In the genomic region with DNA sequence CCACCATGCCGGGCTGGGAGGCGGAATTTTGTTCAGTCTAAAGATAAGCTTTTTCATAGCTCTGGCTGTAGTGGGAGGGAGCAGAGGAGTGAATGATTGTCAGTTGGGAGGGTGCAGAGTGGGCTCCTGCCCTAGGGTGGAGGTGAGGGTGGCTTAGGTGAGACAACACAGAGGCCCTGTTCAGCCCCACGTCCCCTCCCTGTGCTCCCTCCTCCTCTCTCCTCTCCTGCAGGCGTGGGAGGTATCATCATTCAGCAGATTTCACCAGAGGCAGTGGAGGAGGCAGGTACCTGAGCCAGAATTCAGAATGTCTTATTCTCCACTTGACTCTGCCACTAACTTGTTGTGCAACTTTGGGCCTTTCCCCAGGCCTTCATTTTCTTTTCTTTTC, we compare ENCODE assay signal across 16 cellular contexts. TPM values are rescaled to one million over a fixed set of nuclear protein-coding genes. Genes with fewer than 3 reads are reported as not detected.
DNase-seq lines count a peak whose midpoint lies in the region; ATAC-seq and TF ChIP-seq lines count a peak whose summit lies in the region.
"Had no signal": no experiment of that assay in that cellular context is flagged by ENCODE, and none has a peak within 500 bp of the region (broad histone marks: within the 10 kb centered on the region; RNA-seq: fewer than 3 reads in every experiment).

No MANE protein-coding gene starts in this region.

- H3K4me3 ChIP-seq in endodermal cell (ENCODE audit: low read length) (no peak overlapping the region), neuronal stem cell (ENCODE audit: low read length in 2 of 2) (no peak overlapping the region), thyroid gland (replicated peaks in 1 of 3) (no peak overlapping the region)
- H3K4me3 ChIP-seq: HAP-1, SK-N-MC had no signal

- H3K9me3 ChIP-seq in endodermal cell (ENCODE audit: control insufficient read depth, low read length), result no peaks in the 10 kb centered on the region
- no peaks in the 10 kb centered on the region for H3K9me3 ChIP-seq in neuronal stem cell (replicated peaks in 1 of 2; ENCODE audit: control insufficient read depth in 2 of 2, insufficient read depth in 1 of 2, low read depth in 1 of 2, low read length in 2 of 2)
- H3K9me3 ChIP-seq in thyroid gland, result no peaks in the 10 kb centered on the region
- H3K9me3 ChIP-seq: HAP-1 had no signal

- H3K27me3 ChIP-seq in endodermal cell (ENCODE audit: control insufficient read depth, insufficient read depth, low read length, poor library complexity, severe bottlenecking) (no peaks in the 10 kb centered on the region), neuronal stem cell (ENCODE audit: control insufficient read depth in 3 of 3, insufficient read depth in 3 of 3, low read depth in 1 of 3, low read length in 3 of 3) (no peaks in the 10 kb centered on the region), thyroid gland (no peaks in the 10 kb centered on the region)

- no peak for ATAC-seq in GM18502 (IDR thresholded peaks at IDR 0.05; ENCODE audit: poor library complexity, unreplicated experiment)
- ATAC-seq: PC-3; stimulated activated naive CD8-positive, alpha-beta T cell treated with anti-CD3 and anti-CD28 coated beads, Interleukin-15, amount 100 ng/mL, for 72 hours had no signal

- H4K91ac ChIP-seq in neuronal stem cell (ENCODE audit: low read depth, low read length, poor library complexity), result no peak overlapping the region

- intact Hi-C loops in thyroid gland (cut with DNase I), result no loop called here

- no peak overlapping the region for H3K4me3 Mint-ChIP-seq in endodermal cell
- H3K4me3 Mint-ChIP-seq: activated CD4-positive, alpha-beta T cell treated with anti-CD3 and anti-CD28 coated beads, Interleukin-2, amount 10 ng/mL, durations not matched to agents 24 days and 14 days; stimulated activated naive CD8-positive, alpha-beta T cell treated with anti-CD3 and anti-CD28 coated beads, Interleukin-15, amount 100 ng/mL, for 72 hours had no signal

- 95 to 100% methylated on average over 2 to 4 of the region's 4 CpGs for WGBS in endodermal cell (ENCODE audit: insufficient coverage in 1 of 2, insufficient read length in 1 of 2), 2 experiments
- no CpG with 5 or more reads among the region's 4 CpGs for WGBS in neuronal stem cell (ENCODE audit: extremely low coverage in 2 of 2, insufficient read length in 2 of 2, insufficient replicate concordance in 1 of 2), 2 donors
- 50 to 55% methylated on average over 4 of the region's 4 CpGs for WGBS in thyroid gland, 2 donors

- DNase-seq in endodermal cell (no peak), neuronal stem cell (ENCODE audit: low spot score) (no peak), thyroid gland (peak; percentile 73 to 79), NCI-H2029 treated with DMSO at 0.1 percent for 48 hours (lab: John Stamatoyannopoulos, UW) (no peak), NOMO-1 treated with dmso at 0.1 percent for 144 hours (lab: John Stamatoyannopoulos, UW; ENCODE audit: unreplicated experiment) (no peak)
- DNase-seq: activated CD4-positive, alpha-beta T cell treated with anti-CD3 and anti-CD28 coated beads, Interleukin-2, amount 10 ng/mL, durations not matched to agents 24 days and 14 days; activated naive CD4-positive, alpha-beta T cell treated with anti-CD3 and anti-CD28 coated beads, Interleukin-2, amount 50 U/mL, for 16 hours; Calu3; GF-D8; NCI-H524 treated with DMSO at 0.1 percent for 48 hours; PC-3; stimulated activated naive CD8-positive, alpha-beta T cell treated with anti-CD3 and anti-CD28 coated beads, Interleukin-15, amount 100 ng/mL, for 72 hours had no signal

- H2AFZ ChIP-seq in neuronal stem cell (ENCODE audit: low read length), result no peak overlapping the region

- no peak overlapping the region for H3K4me2 ChIP-seq in neuronal stem cell (ENCODE audit: insufficient read depth, low read length, poor library complexity, severe bottlenecking)

- no peaks in the 10 kb centered on the region for H3K4me1 Mint-ChIP-seq in endodermal cell
- H3K4me1 Mint-ChIP-seq: activated CD4-positive, alpha-beta T cell treated with anti-CD3 and anti-CD28 coated beads, Interleukin-2, amount 10 ng/mL, durations not matched to agents 24 days and 14 days; stimulated activated naive CD8-positive, alpha-beta T cell treated with anti-CD3 and anti-CD28 coated beads, Interleukin-15, amount 100 ng/mL, for 72 hours had no signal

- no peak overlapping the region for H2BK12ac ChIP-seq in neuronal stem cell (ENCODE audit: low read length)

- H3K4me1 ChIP-seq in endodermal cell (ENCODE audit: control insufficient read depth, insufficient read depth, low read length) (no peaks in the 10 kb centered on the region), neuronal stem cell (ENCODE audit: control insufficient read depth in 2 of 2, insufficient read depth in 1 of 2, low read depth in 1 of 2, low read length in 2 of 2) (no peaks in the 10 kb centered on the region), thyroid gland (peaks cover 35 to 37% of the 10 kb centered on the region in 2 donors)

- H3K27ac Mint-ChIP-seq in endodermal cell, result peak overlapping the region; percentile 30
- H3K27ac Mint-ChIP-seq: activated CD4-positive, alpha-beta T cell treated with anti-CD3 and anti-CD28 coated beads, Interleukin-2, amount 10 ng/mL, durations not matched to agents 24 days and 14 days had no signal

- H4K8ac ChIP-seq in neuronal stem cell (ENCODE audit: low read depth, low read length), result no peak overlapping the region

- no peak for TF ChIP-seq POLR2A in thyroid gland (IDR thresholded peaks at IDR 0.05)

- H2AK5ac ChIP-seq in neuronal stem cell (ENCODE audit: low read depth, low read length), result no peak overlapping the region

- H3K27me3 Mint-ChIP-seq in endodermal cell (ENCODE audit: insufficient read depth), result no peaks in the 10 kb centered on the region
- H3K27me3 Mint-ChIP-seq: activated CD4-positive, alpha-beta T cell treated with anti-CD3 and anti-CD28 coated beads, Interleukin-2, amount 10 ng/mL, durations not matched to agents 24 days and 14 days; stimulated activated naive CD8-positive, alpha-beta T cell treated with anti-CD3 and anti-CD28 coated beads, Interleukin-15, amount 100 ng/mL, for 72 hours had no signal

- H3K18ac ChIP-seq in neuronal stem cell (ENCODE audit: low read length), result no peak overlapping the region

- peak overlapping the region; percentile 56 for H3K14ac ChIP-seq in neuronal stem cell (ENCODE audit: low read length)

- H3K27ac ChIP-seq in VCaP (peak overlapping the region; percentile 88), endodermal cell (ENCODE audit: low read depth, low read length) (no peak overlapping the region), neuronal stem cell (replicated peaks; ENCODE audit: low read length) (no peak overlapping the region), thyroid gland (peak overlapping the region; percentile 84 to 91 (median 90))
- H3K27ac ChIP-seq: SK-N-MC had no signal

- H3K9ac ChIP-seq in endodermal cell (ENCODE audit: extremely low read depth, low read length, poor library complexity, severe bottlenecking), result no peak overlapping the region
- no peak overlapping the region for H3K9ac ChIP-seq in neuronal stem cell (ENCODE audit: low read depth, low read length, poor library complexity)

- H3K79me1 ChIP-seq in neuronal stem cell (ENCODE audit: low read depth, low read length), result no peaks in the 10 kb centered on the region

- H3K9me3 Mint-ChIP-seq in endodermal cell, result no peaks in the 10 kb centered on the region
- H3K9me3 Mint-ChIP-seq: activated CD4-positive, alpha-beta T cell treated with anti-CD3 and anti-CD28 coated beads, Interleukin-2, amount 10 ng/mL, durations not matched to agents 24 days and 14 days; stimulated activated naive CD8-positive, alpha-beta T cell treated with anti-CD3 and anti-CD28 coated beads, Interleukin-15, amount 100 ng/mL, for 72 hours had no signal

- no peak overlapping the region for H2BK120ac ChIP-seq in neuronal stem cell (ENCODE audit: low read depth, low read length)

- no peak overlapping the region for H2BK15ac ChIP-seq in neuronal stem cell (ENCODE audit: low read length)

- no peak overlapping the region for H3K4ac ChIP-seq in neuronal stem cell (ENCODE audit: low read length)

- H2BK5ac ChIP-seq in neuronal stem cell (ENCODE audit: low read length), result no peak overlapping the region

- peaks cover 5% of the 10 kb centered on the region for H3K36me3 Mint-ChIP-seq in endodermal cell (ENCODE audit: low read depth)

- H3K36me3 ChIP-seq in endodermal cell (ENCODE audit: control insufficient read depth, insufficient read depth, low read length), result no peaks in the 10 kb centered on the region
- H3K36me3 ChIP-seq in neuronal stem cell (replicated peaks in 1 of 2; ENCODE audit: control insufficient read depth in 2 of 2, insufficient read depth in 2 of 2, low read length in 2 of 2), result no peaks in the 10 kb centered on the region
- H3K36me3 ChIP-seq in thyroid gland, result no peaks in the 10 kb centered on the region
- H3K36me3 ChIP-seq: HAP-1 had no signal

- no peak overlapping the region for H3K23ac ChIP-seq in neuronal stem cell (ENCODE audit: low read depth, low read length, poor library complexity)

- TF ChIP-seq CTCF in VCaP (conservative IDR thresholded peaks at IDR 0.05) (no peak), endodermal cell (conservative IDR thresholded peaks at IDR 0.05) (no peak), thyroid gland (IDR thresholded peaks at IDR 0.05) (no peak)

RNA-seq across cellular contexts. Expression of a gene that starts 1.7 kb away (rescaled TPM):
- total RNA-seq in endodermal cell, result not detected
- not detected for polyA plus RNA-seq in endodermal cell (2013, experiment 1 of 2)
- polyA plus RNA-seq in endodermal cell (2013, experiment 2 of 2), result not detected
- polyA plus RNA-seq in neuronal stem cell (2013, experiment 1 of 2), result not detected
- not detected for polyA plus RNA-seq in neuronal stem cell (2013, experiment 2 of 2)
- total RNA-seq in thyroid gland, result 1 to 10 TPM in 2 of 4 donors, under 1 TPM in 1, not detected in 1; 0.67 to 7.2 (median 2.8) TPM
- total RNA-seq: activated CD4-positive, alpha-beta T cell treated with anti-CD3 and anti-CD28 coated beads, Interleukin-2, amount 10 ng/mL, durations not matched to agents 24 days and 14 days; Calu3; PC-3 had no signal

RNA-seq across cellular contexts. Expression of a gene that starts 17.7 kb away (rescaled TPM):
- 100 to 1,000 TPM; 255 to 275 TPM for total RNA-seq in endodermal cell
- polyA plus RNA-seq in endodermal cell (2013, experiment 1 of 2), result 153 TPM
- polyA plus RNA-seq in endodermal cell (2013, experiment 2 of 2), result 147 TPM
- polyA plus RNA-seq in neuronal stem cell (2013, experiment 1 of 2), result 290 TPM
- 288 TPM for polyA plus RNA-seq in neuronal stem cell (2013, experiment 2 of 2)
- 100 to 1,000 TPM; 205 to 342 (median 228) TPM for total RNA-seq in thyroid gland

RNA-seq across cellular contexts. Expression of a gene that starts 38.8 kb away (rescaled TPM):
- total RNA-seq in endodermal cell (10 to 100 TPM in 1 of 2 donors, 1 to 10 TPM in 1; 8.6 to 12.8 TPM), thyroid gland (10 to 100 TPM; 11.6 to 23.7 (median 14.4) TPM)
- 4.2 TPM for polyA plus RNA-seq in endodermal cell (2013, experiment 1 of 2)
- polyA plus RNA-seq in endodermal cell (2013, experiment 2 of 2), result 2.6 TPM
- 3.0 TPM for polyA plus RNA-seq in neuronal stem cell (2013, experiment 1 of 2)
- polyA plus RNA-seq in neuronal stem cell (2013, experiment 2 of 2), result 3.0 TPM

Comparison
In these comparisons a context has a peak if more than half of its experiments do, and no peak if none do; other contexts are left out.
1. H3K27ac ChIP-seq: peak in VCaP (single experiment) and thyroid gland (3 of 3); none in endodermal cell (single experiment) and neuronal stem cell (single experiment).
2. DNase-seq: peak in thyroid gland (2 of 2); none in endodermal cell (single experiment), neuronal stem cell (single experiment), NCI-H2029 treated with DMSO at 0.1 percent for 48 hours (single experiment) and NOMO-1 treated with dmso at 0.1 percent for 144 hours (single experiment).